ENCODE assay signal across 1 cellular context in the genomic region with DNA sequence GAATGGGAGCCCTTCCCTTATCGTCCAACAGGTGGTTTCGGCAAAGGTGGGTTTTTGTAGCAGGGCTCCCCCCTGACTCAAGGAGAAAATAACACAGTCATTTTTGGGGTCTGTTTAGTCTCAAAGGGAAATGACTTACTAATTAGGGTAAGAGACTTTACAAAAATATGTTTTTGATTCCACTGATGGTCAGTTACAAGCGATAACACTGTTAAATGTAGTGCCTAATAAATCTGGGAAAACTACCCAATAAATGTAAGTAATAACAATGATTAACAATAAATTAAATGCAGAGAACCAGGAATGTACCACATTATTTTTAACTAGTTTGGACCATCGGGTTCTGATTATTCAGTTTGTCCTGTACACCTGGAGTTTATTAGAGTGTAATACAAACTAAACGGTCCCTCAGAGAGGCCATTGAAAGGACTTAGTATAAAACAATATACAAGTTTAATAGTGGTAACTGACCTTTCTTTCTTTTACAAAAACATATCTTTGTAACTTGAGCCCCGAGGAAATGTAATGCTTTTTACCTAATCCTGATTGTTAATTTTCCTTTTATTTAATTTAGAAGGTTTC.
TF ChIP-seq lines count a peak whose summit lies in the region.

No MANE protein-coding gene starts in this region.

TF ChIP-seq in SK-N-SH, 30 proteins besides CTCF, POLR2A, EP300 and RAD21 (continued from another document):
- TF ChIP-seq, protein P1, sequence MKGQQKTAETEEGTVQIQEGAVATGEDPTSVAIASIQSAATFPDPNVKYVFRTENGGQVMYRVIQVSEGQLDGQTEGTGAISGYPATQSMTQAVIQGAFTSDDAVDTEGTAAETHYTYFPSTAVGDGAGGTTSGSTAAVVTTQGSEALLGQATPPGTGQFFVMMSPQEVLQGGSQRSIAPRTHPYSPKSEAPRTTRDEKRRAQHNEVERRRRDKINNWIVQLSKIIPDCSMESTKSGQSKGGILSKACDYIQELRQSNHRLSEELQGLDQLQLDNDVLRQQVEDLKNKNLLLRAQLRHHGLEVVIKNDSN (IDR thresholded peaks at IDR 0.05; ENCODE audit: borderline replicate concordance, low read depth), result no peak
- TF ChIP-seq RCOR1 (IDR thresholded peaks at IDR 0.05; ENCODE audit: low read length) (0 out of 2 replicates have a peak, but pooled peaks have one; percentile 16), CHD2 (IDR thresholded peaks at IDR 0.05; ENCODE audit: low read length, partially characterized antibody) (peak; percentile 14), JUND (IDR thresholded peaks at IDR 0.05) (no peak)
